In genomic region chr19:14385492-14385891, GRCh38 we compare ENCODE assay signal across 10 cellular contexts.
DNase-seq lines count a peak whose midpoint lies in the region; ATAC-seq and TF ChIP-seq lines count a peak whose summit lies in the region.
"Had no signal": no experiment of that assay in that cellular context is flagged by ENCODE, and none has a peak within 500 bp of the region (broad histone marks: within the 10 kb centered on the region; RNA-seq: fewer than 3 reads in every experiment).

No MANE protein-coding gene starts in this region.

- peak overlapping the region; percentile 43 for H3K4me3 ChIP-seq in GM12864 (ENCODE audit: low read depth, low read length)
- H3K4me3 ChIP-seq in effector memory CD4-positive, alpha-beta T cell (ENCODE audit: insufficient read depth, low read depth, low read length, poor library complexity, severe bottlenecking), result peak overlapping the region; percentile 50

- DNase-seq in GM12864 (ENCODE audit: low read depth), result no peak
- DNase-seq in RWPE1 (ENCODE audit: low spot score), result no peak
- DNase-seq in effector memory CD4-positive, alpha-beta T cell, result no peak
- no peak for DNase-seq in stimulated activated naive CD8-positive, alpha-beta T cell treated with anti-CD3 and anti-CD28 coated beads, Interleukin-15, amount 100 ng/mL, for 72 hours
- no peak for DNase-seq in effector CD8-positive, alpha-beta T cell (lab: John Stamatoyannopoulos, UW)
- DNase-seq in head of caudate nucleus, result no peak
- DNase-seq in NOMO-1 treated with DMSO at 0.1 percent for 48 hours (lab: John Stamatoyannopoulos, UW; ENCODE audit: unreplicated experiment), result no peak
- DNase-seq: MV-4-11, NCI-H526 had no signal

- ATAC-seq in stimulated activated naive CD8-positive, alpha-beta T cell treated with anti-CD3 and anti-CD28 coated beads, Interleukin-15, amount 100 ng/mL, for 72 hours, result no peak
- ATAC-seq: sciatic nerve had no signal

- H3K4me1 Mint-ChIP-seq in stimulated activated naive CD8-positive, alpha-beta T cell treated with anti-CD3 and anti-CD28 coated beads, Interleukin-15, amount 100 ng/mL, for 72 hours, result peaks cover 42% of the 10 kb centered on the region

- H3K27ac ChIP-seq in RWPE1, result peak overlapping the region; percentile 94
- H3K27ac ChIP-seq in effector memory CD4-positive, alpha-beta T cell (ENCODE audit: insufficient read depth, low read length, poor library complexity, severe bottlenecking), result peak overlapping the region; percentile 99

- no peaks in the 10 kb centered on the region for H3K27me3 ChIP-seq in effector memory CD4-positive, alpha-beta T cell (replicated peaks; ENCODE audit: control insufficient read depth, insufficient read depth, low read length, poor library complexity, severe bottlenecking)

- H3K4me3 Mint-ChIP-seq in stimulated activated naive CD8-positive, alpha-beta T cell treated with anti-CD3 and anti-CD28 coated beads, Interleukin-15, amount 100 ng/mL, for 72 hours, result peak overlapping the region; percentile 86 to 91

- H3K9me3 Mint-ChIP-seq in stimulated activated naive CD8-positive, alpha-beta T cell treated with anti-CD3 and anti-CD28 coated beads, Interleukin-15, amount 100 ng/mL, for 72 hours, result no peaks in the 10 kb centered on the region

- peaks cover 29% of the 10 kb centered on the region for H3K4me1 ChIP-seq in effector memory CD4-positive, alpha-beta T cell (ENCODE audit: control insufficient read depth, insufficient read depth, low read length, poor library complexity, severe bottlenecking)

- TF ChIP-seq CTCF in GM12864 (IDR thresholded peaks at IDR 0.05; ENCODE audit: low read depth, low read length, missing control alignments) (no peak), RWPE1 (conservative IDR thresholded peaks at IDR 0.05; ENCODE audit: low read depth) (no peak)

- H3K27me3 Mint-ChIP-seq in stimulated activated naive CD8-positive, alpha-beta T cell treated with anti-CD3 and anti-CD28 coated beads, Interleukin-15, amount 100 ng/mL, for 72 hours, result no peaks in the 10 kb centered on the region

- CTCF ChIA-PET in RWPE1 (lab: Yijun Ruan, JAX), result no interaction called here

- H3K27ac Mint-ChIP-seq in stimulated activated naive CD8-positive, alpha-beta T cell treated with anti-CD3 and anti-CD28 coated beads, Interleukin-15, amount 100 ng/mL, for 72 hours, result peak overlapping the region; percentile 93 to 96

- POLR2A ChIA-PET in RWPE1 (lab: Yijun Ruan, JAX; ENCODE audit: low non-redundant PET), result interaction anchor here (0.7 kb wide), 1 partner anchor 20 kb away, joined by 7 read pairs; no protein-coding TSS in a partner anchor

- intact Hi-C loops in head of caudate nucleus (cut with DNase I), result no loop called here

- peaks cover 17% of the 10 kb centered on the region for H3K36me3 ChIP-seq in effector memory CD4-positive, alpha-beta T cell (ENCODE audit: control insufficient read depth, insufficient read depth, low read length)

- no peaks in the 10 kb centered on the region for H3K9me3 ChIP-seq in effector memory CD4-positive, alpha-beta T cell (ENCODE audit: control insufficient read depth, low read length)
